Comparison of ENCODE assay signal across 12 cellular contexts in genomic region chr7:4861673-4862072, GRCh38. TPM values are rescaled to one million over a fixed set of nuclear protein-coding genes. Genes with fewer than 3 reads are reported as not detected.
DNase-seq lines count a peak whose midpoint lies in the region; ATAC-seq, FAIRE-seq and TF ChIP-seq lines count a peak whose summit lies in the region.
"Had no signal": no experiment of that assay in that cellular context is flagged by ENCODE, and none has a peak within 500 bp of the region (broad histone marks: within the 10 kb centered on the region; RNA-seq: fewer than 3 reads in every experiment).

Gene PAPOLB (minus strand): TSS chr7:4862030. CDS start chr7:4861810, 220 bp downstream.

- H3K9me3 ChIP-seq in A673 (ENCODE audit: low read depth, low read length, poor library complexity, severe bottlenecking) (no peaks in the 10 kb centered on the region), OCI-LY1 (ENCODE audit: low read length) (no peaks in the 10 kb centered on the region), esophagus squamous epithelium (no peaks in the 10 kb centered on the region), pancreas (no peaks in the 10 kb centered on the region)

- POLR2A ChIA-PET in A673 (lab: Charles Lee; ENCODE audit: low non-redundant PET) (no interaction called here), HEK293T (lab: Yijun Ruan, JAX) (no interaction called here)

- intact Hi-C loops in A673 (cut with micrococcal nuclease; ENCODE audit: unreplicated experiment) (no loop called here), esophagus squamous epithelium (cut with DNase I) (no loop called here), pancreas (cut with DNase I) (no loop called here)

- H3K27ac ChIP-seq in A673 (ENCODE audit: low read depth, low read length, poor library complexity, severe bottlenecking) = no peak within 1 kb of the TSS
- no peak within 1 kb of the TSS for H3K27ac ChIP-seq in OCI-LY1 (ENCODE audit: low read depth, low read length, poor library complexity, severe bottlenecking)
- no peak within 1 kb of the TSS for H3K27ac ChIP-seq in esophagus squamous epithelium
- H3K27ac ChIP-seq in pancreas = no peak within 1 kb of the TSS
- H3K27ac ChIP-seq: SK-N-MC had no signal

- 21 to 22% methylated on average over 17 to 24 of the region's 46 CpGs for WGBS in esophagus squamous epithelium, 2 donors
- 19 to 22% methylated on average over 32 to 46 of the region's 46 CpGs for WGBS in pancreas, 2 donors

- no peak for DNase-seq in A673 (ENCODE audit: low spot score)
- no peak for DNase-seq in esophagus squamous epithelium (lab: John Stamatoyannopoulos, UW)
- DNase-seq in pancreas = no peak
- DNase-seq in NCI-H510A treated with DMSO at 0.1 percent for 48 hours (lab: John Stamatoyannopoulos, UW) = no peak
- DNase-seq in HEK293T (ENCODE audit: extremely low spot score) = no peak
- DNase-seq: NCI-H1105 treated with DMSO at 0.1 percent for 48 hours had no signal

- no peaks in the 10 kb centered on the region for H3K79me2 ChIP-seq in OCI-LY1 (ENCODE audit: insufficient read depth, low read length)

- no peaks in the 10 kb centered on the region for H4K20me1 ChIP-seq in OCI-LY1 (ENCODE audit: insufficient read depth, low read length)

- H3K4me3 ChIP-seq in A673 (ENCODE audit: low read depth, low read length, poor library complexity, severe bottlenecking) (peak within 1 kb of the TSS; percentile 24), OCI-LY1 (ENCODE audit: low read depth, low read length, poor library complexity, severe bottlenecking) (peak within 1 kb of the TSS; percentile 40), esophagus squamous epithelium (peak within 1 kb of the TSS; percentile 8 to 58 (median 38)), pancreas (peak within 1 kb of the TSS; percentile 7 to 39 (median 24))
- H3K4me3 ChIP-seq: SK-N-MC had no signal

- no peak for FAIRE-seq in pancreas (lab: Jason Lieb, UNC)
- FAIRE-seq: islet of Langerhans had no signal

- no peak for TF ChIP-seq POLR2A in esophagus squamous epithelium (IDR thresholded peaks at IDR 0.05)

- TF ChIP-seq CTCF in A673 (conservative IDR thresholded peaks at IDR 0.05; ENCODE audit: low read depth, low read length) (no peak), OCI-LY1 (IDR thresholded peaks at IDR 0.05; ENCODE audit: low read length) (no peak), esophagus squamous epithelium (IDR thresholded peaks at IDR 0.05) (no peak), pancreas (IDR thresholded peaks at IDR 0.05) (no peak)

- H3K27me3 ChIP-seq in A673 (replicated peaks; ENCODE audit: insufficient read depth, low read depth, low read length, poor library complexity) (no peaks in the 10 kb centered on the region), OCI-LY1 (ENCODE audit: insufficient read depth, low read length) (peaks cover 8% of the 10 kb centered on the region; the same call in 1 of the 2 replicates), esophagus squamous epithelium (peaks cover 0 to 45% (median 2%) of the 10 kb centered on the region in 4 donors), pancreas (peaks cover 0 to 3% (median 0%) of the 10 kb centered on the region in 4 donors)

- H2AFZ ChIP-seq in OCI-LY1 (ENCODE audit: low read length) = no peak within 1 kb of the TSS

- no peaks in the 10 kb centered on the region for H3F3A ChIP-seq in OCI-LY1 (ENCODE audit: insufficient read depth, low read length)

- peak in 2 of 4 donors; percentile 44 to 63 for ATAC-seq in pancreas
- no peak for ATAC-seq in GM21619 (IDR thresholded peaks at IDR 0.05; ENCODE audit: unreplicated experiment)
- no peak for ATAC-seq in HG02938 (IDR thresholded peaks at IDR 0.05; ENCODE audit: unreplicated experiment)

- peak within 1 kb of the TSS; percentile 36 for H3K4me2 ChIP-seq in OCI-LY1 (ENCODE audit: low read length)

- BruUV-seq in A673 (replicated peaks; lab: Mats Ljungman, UMichigan) = no TSS peak

- no peak within 1 kb of the TSS for H3K9ac ChIP-seq in OCI-LY1 (ENCODE audit: low read length)

- H3K36me3 ChIP-seq in A673 (ENCODE audit: insufficient read depth, low read length, poor library complexity, severe bottlenecking) (no peaks in the 10 kb centered on the region), OCI-LY1 (ENCODE audit: insufficient read depth, low read length) (no peaks in the 10 kb centered on the region), esophagus squamous epithelium (no peaks in the 10 kb centered on the region), pancreas (no peaks in the 10 kb centered on the region)

- CTCF ChIA-PET in A673 (lab: Charles Lee) = no interaction called here
- CTCF ChIA-PET in HEK293T (lab: Yijun Ruan, JAX) = no interaction called here

- H3K4me1 ChIP-seq in A673 (ENCODE audit: insufficient read depth, low read length, poor library complexity, severe bottlenecking) (no peaks in the 10 kb centered on the region), OCI-LY1 (ENCODE audit: insufficient read depth, low read length, severe bottlenecking) (no peaks in the 10 kb centered on the region), esophagus squamous epithelium (peaks cover 0 to 5% (median 0%) of the 10 kb centered on the region in 3 donors), pancreas (no peaks in the 10 kb centered on the region)

- no peaks in the 10 kb centered on the region for H3K9me2 ChIP-seq in OCI-LY1 (ENCODE audit: low read depth, low read length)

TF ChIP-seq in HEK293T, 16 proteins besides CTCF, POLR2A, EP300 and RAD21:
- TF ChIP-seq PKNOX1 (IDR thresholded peaks at IDR 0.05) (no peak), TARDBP (IDR thresholded peaks at IDR 0.05) (no peak)
TF ChIP-seq in HEK293T: peak in this region for 0.

RNA-seq across cellular contexts. Expression of gene PAPOLB, which starts in this region (rescaled TPM):
- total RNA-seq in A673 (2021) = 0.17 TPM in 2 replicates
- total RNA-seq in esophagus squamous epithelium = under 1 TPM in 1 of 4 donors, not detected in 3; 0.38 TPM
- under 1 TPM in 3 of 6 donors, not detected in 3; 0.03 to 0.09 (median 0.05) TPM for total RNA-seq in pancreas
- polyA plus RNA-seq in pancreas = not detected
- polyA plus RNA-seq: adipose tissue had no signal
